In genomic region chr1:202285908-202286307, GRCh38 we compare ENCODE assay signal across 29 cellular contexts. TPM values are rescaled to one million over a fixed set of nuclear protein-coding genes. Genes with fewer than 3 reads are reported as not detected.
DNase-seq lines count a peak whose midpoint lies in the region; ATAC-seq, FAIRE-seq and TF ChIP-seq lines count a peak whose summit lies in the region.
"Had no signal": no experiment of that assay in that cellular context is flagged by ENCODE, and none has a peak within 500 bp of the region (broad histone marks: within the 10 kb centered on the region; RNA-seq: fewer than 3 reads in every experiment).

No MANE protein-coding gene starts in this region.

- no peak overlapping the region for H3K4me2 ChIP-seq in astrocyte (ENCODE audit: low read length)
- H3K4me2 ChIP-seq in mammary epithelial cell (ENCODE audit: insufficient read depth, low read depth, low read length): no peak overlapping the region
- H3K4me2 ChIP-seq: BLaER1, GM23338, PC-9 had no signal

- H3K27me3 ChIP-seq in left ventricle myocardium inferior (ENCODE audit: low read depth) (no peaks in the 10 kb centered on the region), astrocyte (ENCODE audit: insufficient read depth, low read length) (no peaks in the 10 kb centered on the region), upper lobe of right lung (no peaks in the 10 kb centered on the region), mammary epithelial cell (ENCODE audit: insufficient read depth, low read length) (no peaks in the 10 kb centered on the region), right lobe of liver (no peaks in the 10 kb centered on the region)
- H3K27me3 ChIP-seq: BLaER1, MG63, SJSA1 had no signal

- WGBS in mammary epithelial cell (ENCODE audit: low coverage, missing lambda C conversion rate): 98% methylated on average over 3 of the region's 3 CpGs
- WGBS in right lobe of liver (ENCODE audit: insufficient coverage, low coverage, low lambda C conversion rate, missing lambda C conversion rate): 47% methylated on average over 1 of the region's 3 CpGs

- H2AFZ ChIP-seq in astrocyte (ENCODE audit: low read depth, low read length): no peak overlapping the region
- H2AFZ ChIP-seq in mammary epithelial cell (ENCODE audit: low read depth, low read length): no peak overlapping the region
- H2AFZ ChIP-seq: GM23338, PC-9 had no signal

- no peaks in the 10 kb centered on the region for H3K9me3 Mint-ChIP-seq in astrocyte (ENCODE audit: unreplicated experiment)
- H3K9me3 Mint-ChIP-seq: CD4-positive, CD25-positive, alpha-beta regulatory T cell; GM23338; H9; HFFc6 had no signal

- dilution Hi-C loops in mammary epithelial cell (cut with HindIII; ENCODE audit: low sequenced_read_pairs): no loop called here

- H3K9ac ChIP-seq in astrocyte (ENCODE audit: low read length) (no peak overlapping the region), mammary epithelial cell (ENCODE audit: insufficient read depth, low read length) (no peak overlapping the region)
- H3K9ac ChIP-seq: BLaER1 had no signal

- in situ Hi-C loops in mammary epithelial cell (cut with MboI; ENCODE audit: low sequenced_read_pairs in 2 of 2): no loop called here

- TF ChIP-seq POLR2A in right lobe of liver (IDR thresholded peaks at IDR 0.05): no peak

- FAIRE-seq in astrocyte (lab: Jason Lieb, UNC): no peak
- FAIRE-seq: GM18507, HepG2 had no signal

- H3K79me2 ChIP-seq in astrocyte (ENCODE audit: insufficient read depth, low read length) (no peaks in the 10 kb centered on the region), mammary epithelial cell (ENCODE audit: insufficient read depth, low read length) (no peaks in the 10 kb centered on the region)

- no peak overlapping the region for H3K4me3 Mint-ChIP-seq in astrocyte (ENCODE audit: unreplicated experiment)
- H3K4me3 Mint-ChIP-seq: CD4-positive, CD25-positive, alpha-beta regulatory T cell; GM23338; H9; HFFc6 had no signal

- CTCF ChIA-PET in mammary epithelial cell (lab: Charles Lee; ENCODE audit: low non-redundant PET): no interaction called here

- peaks cover 2% of the 10 kb centered on the region for H3K27me3 Mint-ChIP-seq in astrocyte (ENCODE audit: low read depth, unreplicated experiment)
- H3K27me3 Mint-ChIP-seq: CD4-positive, CD25-positive, alpha-beta regulatory T cell had no signal

- H3K4me3 ChIP-seq in left ventricle myocardium inferior (no peak overlapping the region), astrocyte (ENCODE audit: insufficient read depth, low read depth, low read length) (no peak overlapping the region), upper lobe of right lung (no peak overlapping the region), mammary epithelial cell (replicated peaks in 1 of 3; ENCODE audit: insufficient read depth in 1 of 3, low read depth in 2 of 3, low read length in 3 of 3) (no peak overlapping the region), right lobe of liver (no peak overlapping the region)
- H3K4me3 ChIP-seq: BLaER1, GM23338, MG63, PC-9, SJSA1 had no signal

- peak overlapping the region; percentile 1 for H3K27ac Mint-ChIP-seq in astrocyte (ENCODE audit: unreplicated experiment)
- H3K27ac Mint-ChIP-seq: GM23338, H9, HFFc6 had no signal

- no peak for DNase-seq in left ventricle myocardium inferior
- no peak for DNase-seq in cardiac septum (ENCODE audit: low spot score)
- no peak for DNase-seq in astrocyte (ENCODE audit: low read depth)
- DNase-seq in posterior vena cava (ENCODE audit: low spot score): peak; percentile 6
- DNase-seq in upper lobe of right lung: no peak
- no peak for DNase-seq in mammary epithelial cell
- no peak for DNase-seq in cerebellar cortex (ENCODE audit: low spot score)
- no peak for DNase-seq in right lobe of liver
- DNase-seq: CD4-positive, CD25-positive, alpha-beta regulatory T cell; DMS153; DND-41; H9; KBM-7; MG63; NCI-H1105 treated with DMSO at 0.1 percent for 48 hours; NCI-H146; NCI-H1930; NCI-H446; NCI-H526; NCI-H82; NK-92 treated with Interleukin-12 subunit alpha and Interleukin-12 subunit beta, amount 100 ng/mL, for 24 hours; Right ventricle myocardium superior had no signal

- H3K36me3 ChIP-seq in left ventricle myocardium inferior: no peaks in the 10 kb centered on the region
- H3K36me3 ChIP-seq in astrocyte (ENCODE audit: insufficient read depth, low read length): no peaks in the 10 kb centered on the region
- no peaks in the 10 kb centered on the region for H3K36me3 ChIP-seq in upper lobe of right lung
- no peaks in the 10 kb centered on the region for H3K36me3 ChIP-seq in mammary epithelial cell (ENCODE audit: insufficient read depth, low read length)
- H3K36me3 ChIP-seq in right lobe of liver: no peaks in the 10 kb centered on the region
- H3K36me3 ChIP-seq: MG63, SJSA1 had no signal

- intact Hi-C loops in left ventricle myocardium inferior (cut with micrococcal nuclease) (no loop called here), cardiac septum (cut with DNase I) (loop anchor here (5.0 kb wide), 1 partner anchor 84 kb away; no protein-coding TSS in a partner anchor), posterior vena cava (cut with DNase I) (no loop called here), upper lobe of right lung (cut with DNase I) (loop anchor here (10.0 kb wide), 1 partner anchor 281 kb away; no protein-coding TSS in a partner anchor), mammary epithelial cell (cut with micrococcal nuclease) (no loop called here), right lobe of liver (cut with DNase I) (no loop called here)

- BruUV-seq in mammary epithelial cell (replicated peaks; lab: Mats Ljungman, UMichigan): no TSS peak

- H3K36me3 Mint-ChIP-seq in astrocyte (ENCODE audit: low read depth, unreplicated experiment): peaks cover 2% of the 10 kb centered on the region
- H3K36me3 Mint-ChIP-seq: CD4-positive, CD25-positive, alpha-beta regulatory T cell had no signal

- no peaks in the 10 kb centered on the region for H3K9me3 ChIP-seq in left ventricle myocardium inferior (replicated peaks)
- no peaks in the 10 kb centered on the region for H3K9me3 ChIP-seq in astrocyte (ENCODE audit: insufficient read depth, low read depth, low read length)
- H3K9me3 ChIP-seq in upper lobe of right lung: no peaks in the 10 kb centered on the region
- H3K9me3 ChIP-seq in mammary epithelial cell (replicated peaks; ENCODE audit: insufficient read depth, low read length): no peaks in the 10 kb centered on the region
- no peaks in the 10 kb centered on the region for H3K9me3 ChIP-seq in right lobe of liver
- H3K9me3 ChIP-seq: BLaER1, MG63, SJSA1 had no signal

- ATAC-seq in upper lobe of right lung (no peak), right lobe of liver (no peak)
- ATAC-seq: GM23338 had no signal

- peak overlapping the region; percentile 72 for H3K27ac ChIP-seq in left ventricle myocardium inferior (replicated peaks)
- H3K27ac ChIP-seq in astrocyte (ENCODE audit: low read depth, low read length): no peak overlapping the region
- H3K27ac ChIP-seq in upper lobe of right lung: peak overlapping the region; percentile 51
- H3K27ac ChIP-seq in mammary epithelial cell (ENCODE audit: insufficient read depth, low read depth, low read length): no peak overlapping the region
- no peak overlapping the region for H3K27ac ChIP-seq in right lobe of liver
- H3K27ac ChIP-seq: BLaER1, PC-9, SJSA1 had no signal

- no peaks in the 10 kb centered on the region for H4K20me1 ChIP-seq in astrocyte (ENCODE audit: insufficient read depth, low read length)
- H4K20me1 ChIP-seq in mammary epithelial cell (ENCODE audit: insufficient read depth, low read length): no peaks in the 10 kb centered on the region

- H3K4me1 ChIP-seq in left ventricle myocardium inferior (peaks cover 24% of the 10 kb centered on the region), astrocyte (ENCODE audit: insufficient read depth, low read length) (peaks cover 47% of the 10 kb centered on the region), upper lobe of right lung (peaks cover 23% of the 10 kb centered on the region), mammary epithelial cell (ENCODE audit: insufficient read depth, low read length) (peaks cover 54% of the 10 kb centered on the region), right lobe of liver (no peaks in the 10 kb centered on the region)

- TF ChIP-seq CTCF in left ventricle myocardium inferior (IDR thresholded peaks at IDR 0.05; ENCODE audit: borderline replicate concordance) (no peak), astrocyte (IDR thresholded peaks at IDR 0.05; ENCODE audit: insufficient read depth, low read depth, low read length) (no peak), upper lobe of right lung (IDR thresholded peaks at IDR 0.05) (no peak), mammary epithelial cell (conservative IDR thresholded peaks at IDR 0.05 in 1 of 2, IDR thresholded peaks at IDR 0.05 in 1 of 2; ENCODE audit: extremely low read depth in 1 of 2, insufficient read depth in 1 of 2, low read depth in 1 of 2, low read length in 2 of 2) (no peak), right lobe of liver (IDR thresholded peaks at IDR 0.05) (no peak)

- H3K4me1 Mint-ChIP-seq in astrocyte (ENCODE audit: low read depth, unreplicated experiment): peaks cover 55% of the 10 kb centered on the region

RNA-seq across cellular contexts. Expression of gene UBE2T, which starts 55.8 kb away (rescaled TPM):
- total RNA-seq in left ventricle myocardium inferior (11.8 TPM), cardiac septum (7.9 TPM), astrocyte (7.9 and 10.7 TPM in 2 replicates), posterior vena cava (1 to 10 TPM; 1.5 to 1.9 TPM), upper lobe of right lung (2.5 TPM), mammary epithelial cell (10 to 100 TPM; 11.0 to 34.7 TPM), right lobe of liver (1 to 10 TPM in 3 of 6 experiments, under 1 TPM in 3; 0.53 to 9.1 (median 1.1) TPM)
- polyA plus RNA-seq in mammary epithelial cell: 89.1 TPM
- 17.7 TPM for polyA minus RNA-seq in mammary epithelial cell

Comparison
In these comparisons a context has a peak if more than half of its experiments do, and no peak if none do; other contexts are left out.
1. intact Hi-C loops: an anchor here in cardiac septum (5.0 kb wide) and upper lobe of right lung (10.0 kb wide); none called in left ventricle myocardium inferior, posterior vena cava, mammary epithelial cell and right lobe of liver.
2. H3K27ac ChIP-seq: peak in left ventricle myocardium inferior (single experiment) and upper lobe of right lung (single experiment); none in astrocyte (single experiment), mammary epithelial cell (single experiment) and right lobe of liver (0 of 3).